ENCODE assay signal across 1 cellular context in the genomic region with DNA sequence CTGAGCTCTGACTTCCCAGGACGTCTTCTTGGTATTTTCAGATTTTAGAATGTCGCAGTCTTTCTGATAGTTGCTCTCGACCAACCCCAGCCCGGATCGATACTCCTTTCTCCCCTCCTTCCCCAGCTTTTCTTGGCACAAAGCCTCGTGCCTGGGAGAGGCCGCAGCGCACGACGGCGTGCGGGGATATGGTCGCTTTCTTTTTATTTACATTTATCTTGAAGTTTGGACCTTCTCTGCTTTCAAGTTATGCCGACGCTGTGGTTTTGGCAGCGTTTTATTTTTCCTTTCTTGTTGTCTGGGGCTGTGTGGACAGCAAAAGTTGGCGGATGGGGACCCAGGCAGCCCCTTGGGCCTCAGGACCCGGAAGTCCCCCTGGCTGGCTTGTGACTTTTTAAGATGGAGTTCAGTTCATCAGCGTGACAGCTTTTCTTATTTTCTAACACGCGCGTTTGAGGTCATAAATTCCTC.
TF ChIP-seq lines count a peak whose summit lies in the region.

No MANE protein-coding gene starts in this region.

TF ChIP-seq in HepG2, 621 proteins besides CTCF, POLR2A, EP300 and RAD21 (continued from another document and continues in another):
- TF ChIP-seq ZBTB40 (IDR thresholded peaks at IDR 0.05) (no peak), ZBTB40 (CRISPR knock-in tag; IDR thresholded peaks at IDR 0.05) (peak; percentile 19; the same call in 1 of the 2 replicates), ZNF441 (CRISPR knock-in tag; IDR thresholded peaks at IDR 0.05; ENCODE audit: borderline replicate concordance) (peak; percentile 65; the same call in 1 of the 2 replicates), NR2C2 (CRISPR knock-in tag; IDR thresholded peaks at IDR 0.05; ENCODE audit: borderline replicate concordance) (peak; percentile 31; the same call in 1 of the 2 replicates), POLR2AphosphoS2 (IDR thresholded peaks at IDR 0.05; ENCODE audit: low read depth, low read length) (no peak), NFE2L1 (CRISPR knock-in tag; IDR thresholded peaks at IDR 0.05; ENCODE audit: borderline replicate concordance) (no peak), SP5 (CRISPR knock-in tag; IDR thresholded peaks at IDR 0.05; ENCODE audit: borderline replicate concordance, low read depth) (no peak), ZNF878 (CRISPR knock-in tag; IDR thresholded peaks at IDR 0.05) (no peak), ZNF782 (CRISPR knock-in tag; IDR thresholded peaks at IDR 0.05; ENCODE audit: borderline replicate concordance) (no peak), MAF1 (CRISPR knock-in tag; IDR thresholded peaks at IDR 0.05; ENCODE audit: borderline replicate concordance) (no peak), SNAI1 (CRISPR knock-in tag; IDR thresholded peaks at IDR 0.05; ENCODE audit: borderline replicate concordance) (0 out of 2 replicates have a peak, but pooled peaks have one; percentile 47), SMARCC2 (IDR thresholded peaks at IDR 0.05) (no peak), ZSCAN9 (CRISPR knock-in tag; IDR thresholded peaks at IDR 0.05; ENCODE audit: borderline replicate concordance) (no peak), AHR (CRISPR knock-in tag; IDR thresholded peaks at IDR 0.05) (no peak), SNAPC4 (CRISPR knock-in tag; IDR thresholded peaks at IDR 0.05) (no peak), IRX3 (CRISPR knock-in tag; IDR thresholded peaks at IDR 0.05; ENCODE audit: borderline replicate concordance, low read depth) (no peak), ZFP82 (CRISPR knock-in tag; IDR thresholded peaks at IDR 0.05; ENCODE audit: borderline replicate concordance) (no peak), ZBTB14 (CRISPR knock-in tag; IDR thresholded peaks at IDR 0.05) (no peak), SIN3A (IDR thresholded peaks at IDR 0.05; ENCODE audit: borderline replicate concordance, low read depth, low read length) (peak; percentile 65; the same call in 1 of the 2 replicates)
- TF ChIP-seq, protein P1, sequence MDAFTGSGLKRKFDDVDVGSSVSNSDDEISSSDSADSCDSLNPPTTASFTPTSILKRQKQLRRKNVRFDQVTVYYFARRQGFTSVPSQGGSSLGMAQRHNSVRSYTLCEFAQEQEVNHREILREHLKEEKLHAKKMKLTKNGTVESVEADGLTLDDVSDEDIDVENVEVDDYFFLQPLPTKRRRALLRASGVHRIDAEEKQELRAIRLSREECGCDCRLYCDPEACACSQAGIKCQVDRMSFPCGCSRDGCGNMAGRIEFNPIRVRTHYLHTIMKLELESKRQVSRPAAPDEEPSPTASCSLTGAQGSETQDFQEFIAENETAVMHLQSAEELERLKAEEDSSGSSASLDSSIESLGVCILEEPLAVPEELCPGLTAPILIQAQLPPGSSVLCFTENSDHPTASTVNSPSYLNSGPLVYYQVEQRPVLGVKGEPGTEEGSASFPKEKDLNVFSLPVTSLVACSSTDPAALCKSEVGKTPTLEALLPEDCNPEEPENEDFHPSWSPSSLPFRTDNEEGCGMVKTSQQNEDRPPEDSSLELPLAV (CRISPR knock-in tag; conservative IDR thresholded peaks at IDR 0.05; ENCODE audit: low read depth): no peak
- TF ChIP-seq, protein P2, sequence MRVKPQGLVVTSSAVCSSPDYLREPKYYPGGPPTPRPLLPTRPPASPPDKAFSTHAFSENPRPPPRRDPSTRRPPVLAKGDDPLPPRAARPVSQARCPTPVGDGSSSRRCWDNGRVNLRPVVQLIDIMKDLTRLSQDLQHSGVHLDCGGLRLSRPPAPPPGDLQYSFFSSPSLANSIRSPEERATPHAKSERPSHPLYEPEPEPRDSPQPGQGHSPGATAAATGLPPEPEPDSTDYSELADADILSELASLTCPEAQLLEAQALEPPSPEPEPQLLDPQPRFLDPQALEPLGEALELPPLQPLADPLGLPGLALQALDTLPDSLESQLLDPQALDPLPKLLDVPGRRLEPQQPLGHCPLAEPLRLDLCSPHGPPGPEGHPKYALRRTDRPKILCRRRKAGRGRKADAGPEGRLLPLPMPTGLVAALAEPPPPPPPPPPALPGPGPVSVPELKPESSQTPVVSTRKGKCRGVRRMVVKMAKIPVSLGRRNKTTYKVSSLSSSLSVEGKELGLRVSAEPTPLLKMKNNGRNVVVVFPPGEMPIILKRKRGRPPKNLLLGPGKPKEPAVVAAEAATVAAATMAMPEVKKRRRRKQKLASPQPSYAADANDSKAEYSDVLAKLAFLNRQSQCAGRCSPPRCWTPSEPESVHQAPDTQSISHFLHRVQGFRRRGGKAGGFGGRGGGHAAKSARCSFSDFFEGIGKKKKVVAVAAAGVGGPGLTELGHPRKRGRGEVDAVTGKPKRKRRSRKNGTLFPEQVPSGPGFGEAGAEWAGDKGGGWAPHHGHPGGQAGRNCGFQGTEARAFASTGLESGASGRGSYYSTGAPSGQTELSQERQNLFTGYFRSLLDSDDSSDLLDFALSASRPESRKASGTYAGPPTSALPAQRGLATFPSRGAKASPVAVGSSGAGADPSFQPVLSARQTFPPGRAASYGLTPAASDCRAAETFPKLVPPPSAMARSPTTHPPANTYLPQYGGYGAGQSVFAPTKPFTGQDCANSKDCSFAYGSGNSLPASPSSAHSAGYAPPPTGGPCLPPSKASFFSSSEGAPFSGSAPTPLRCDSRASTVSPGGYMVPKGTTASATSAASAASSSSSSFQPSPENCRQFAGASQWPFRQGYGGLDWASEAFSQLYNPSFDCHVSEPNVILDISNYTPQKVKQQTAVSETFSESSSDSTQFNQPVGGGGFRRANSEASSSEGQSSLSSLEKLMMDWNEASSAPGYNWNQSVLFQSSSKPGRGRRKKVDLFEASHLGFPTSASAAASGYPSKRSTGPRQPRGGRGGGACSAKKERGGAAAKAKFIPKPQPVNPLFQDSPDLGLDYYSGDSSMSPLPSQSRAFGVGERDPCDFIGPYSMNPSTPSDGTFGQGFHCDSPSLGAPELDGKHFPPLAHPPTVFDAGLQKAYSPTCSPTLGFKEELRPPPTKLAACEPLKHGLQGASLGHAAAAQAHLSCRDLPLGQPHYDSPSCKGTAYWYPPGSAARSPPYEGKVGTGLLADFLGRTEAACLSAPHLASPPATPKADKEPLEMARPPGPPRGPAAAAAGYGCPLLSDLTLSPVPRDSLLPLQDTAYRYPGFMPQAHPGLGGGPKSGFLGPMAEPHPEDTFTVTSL (CRISPR knock-in tag; IDR thresholded peaks at IDR 0.05; ENCODE audit: borderline replicate concordance): peak; percentile 84; the same call in 1 of the 2 replicates
- TF ChIP-seq, protein P3, sequence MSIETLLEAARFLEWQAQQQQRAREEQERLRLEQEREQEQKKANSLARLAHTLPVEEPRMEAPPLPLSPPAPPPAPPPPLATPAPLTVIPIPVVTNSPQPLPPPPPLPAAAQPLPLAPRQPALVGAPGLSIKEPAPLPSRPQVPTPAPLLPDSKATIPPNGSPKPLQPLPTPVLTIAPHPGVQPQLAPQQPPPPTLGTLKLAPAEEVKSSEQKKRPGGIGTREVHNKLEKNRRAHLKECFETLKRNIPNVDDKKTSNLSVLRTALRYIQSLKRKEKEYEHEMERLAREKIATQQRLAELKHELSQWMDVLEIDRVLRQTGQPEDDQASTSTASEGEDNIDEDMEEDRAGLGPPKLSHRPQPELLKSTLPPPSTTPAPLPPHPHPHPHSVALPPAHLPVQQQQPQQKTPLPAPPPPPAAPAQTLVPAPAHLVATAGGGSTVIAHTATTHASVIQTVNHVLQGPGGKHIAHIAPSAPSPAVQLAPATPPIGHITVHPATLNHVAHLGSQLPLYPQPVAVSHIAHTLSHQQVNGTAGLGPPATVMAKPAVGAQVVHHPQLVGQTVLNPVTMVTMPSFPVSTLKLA (IDR thresholded peaks at IDR 0.05): peak; percentile 61
